In genomic region chr3:129315386-129315991, GRCh38 we compare ENCODE assay signal across 2 cellular contexts.
TF ChIP-seq lines count a peak whose summit lies in the region.

No MANE protein-coding gene starts in this region.

TF ChIP-seq in SK-N-SH, 30 proteins besides CTCF, POLR2A, EP300 and RAD21 (continued from another document):
- TF ChIP-seq ZBTB33 (IDR thresholded peaks at IDR 0.05; ENCODE audit: borderline replicate concordance, low read depth): no peak
- no peak for TF ChIP-seq ELF1 (IDR thresholded peaks at IDR 0.05)
- TF ChIP-seq JUND (IDR thresholded peaks at IDR 0.05): no peak
- no peak for TF ChIP-seq USF1 (IDR thresholded peaks at IDR 0.05; ENCODE audit: borderline replicate concordance, low read depth)
- no peak for TF ChIP-seq YY1 (IDR thresholded peaks at IDR 0.05; ENCODE audit: low read depth)
- TF ChIP-seq SMC3 (IDR thresholded peaks at IDR 0.05; ENCODE audit: low read depth, low read length): no peak
- TF ChIP-seq TEAD4 (IDR thresholded peaks at IDR 0.05; ENCODE audit: borderline replicate concordance, insufficient read depth): no peak
- no peak for TF ChIP-seq EZH2phosphoT487 (IDR thresholded peaks at IDR 0.05; ENCODE audit: borderline replicate concordance, low read depth)
- TF ChIP-seq FOXJ3 (CRISPR knock-in tag; IDR thresholded peaks at IDR 0.05): no peak
- no peak for TF ChIP-seq USF2 (IDR thresholded peaks at IDR 0.05; ENCODE audit: borderline replicate concordance, low read depth, low read length)
- TF ChIP-seq IRF3 (IDR thresholded peaks at IDR 0.05; ENCODE audit: low read depth, low read length): no peak
- no peak for TF ChIP-seq MAX (IDR thresholded peaks at IDR 0.05; ENCODE audit: low read depth)
- no peak for TF ChIP-seq CHD2 (IDR thresholded peaks at IDR 0.05; ENCODE audit: low read length, partially characterized antibody)

TF ChIP-seq in SK-N-SH treated with all-trans-retinoic acid at 6 μM for 48 hours, 23 proteins besides CTCF, POLR2A, EP300 and RAD21 (continued from another document):
- TF ChIP-seq POU6F1 (CRISPR knock-in tag; IDR thresholded peaks at IDR 0.05; ENCODE audit: borderline replicate concordance, low read depth): no peak
- no peak for TF ChIP-seq ZFP30 (CRISPR knock-in tag; IDR thresholded peaks at IDR 0.05)
